In genomic region chr16:75385507-75386152, GRCh38 we compare ENCODE assay signal across 8 cellular contexts. TPM values are rescaled to one million over a fixed set of nuclear protein-coding genes. Genes with fewer than 3 reads are reported as not detected.
DNase-seq lines count a peak whose midpoint lies in the region; ATAC-seq, FAIRE-seq and TF ChIP-seq lines count a peak whose summit lies in the region.

No MANE protein-coding gene starts in this region.

- peaks cover 4% of the 10 kb centered on the region for H3K4me1 ChIP-seq in CD8-positive, alpha-beta T cell (ENCODE audit: insufficient read depth, low read length)
- no peaks in the 10 kb centered on the region for H3K4me1 ChIP-seq in HEK293 (ENCODE audit: control insufficient read depth, insufficient read depth, low read length)
- peaks cover 0 to 39% (median 26%) of the 10 kb centered on the region in 4 donors for H3K4me1 ChIP-seq in tibial artery

- CTCF ChIA-PET in CD8-positive, alpha-beta T cell (lab: Charles Lee) = interaction anchor here (0.6 to 12.2 kb wide), 11 partner anchors 17 to 378 kb away, joined by 3 to 214 read pairs (median 3); partner anchors contain the start of gene ADAT1
- CTCF ChIA-PET in HEK293 (lab: Yijun Ruan, JAX) = interaction anchor here (0.7 to 1.3 kb wide), 13 partner anchors 9 to 237 kb away, joined by 3 to 19 read pairs (median 4); partner anchors contain the start of genes BCAR1 and ZFP1

- no peaks in the 10 kb centered on the region for H3K27me3 Mint-ChIP-seq in CD8-positive, alpha-beta T cell (ENCODE audit: low read depth)
- H3K27me3 Mint-ChIP-seq in brain = no peaks in the 10 kb centered on the region

- FAIRE-seq in islet of Langerhans (lab: Jason Lieb, UNC) = peak; percentile 98

- H3K4me1 Mint-ChIP-seq in CD8-positive, alpha-beta T cell (ENCODE audit: low read depth) = peaks cover 16% of the 10 kb centered on the region
- H3K4me1 Mint-ChIP-seq in brain = peaks cover 22% of the 10 kb centered on the region

- H3K27ac Mint-ChIP-seq in CD8-positive, alpha-beta T cell = no peak overlapping the region
- H3K27ac Mint-ChIP-seq in brain = peak overlapping the region in 2 of 5 experiments; percentile 18 to 48

- TF ChIP-seq CTCF in CD8-positive, alpha-beta T cell (IDR thresholded peaks at IDR 0.05) = peak; percentile 75
- 0 out of 2 replicates have a peak, but pooled peaks have one; percentile 24 for TF ChIP-seq CTCF in HEK293 (tag by site-specific recombination; IDR thresholded peaks at IDR 0.05)
- peak; percentile 84 to 85 for TF ChIP-seq CTCF in brain (conservative IDR thresholded peaks at IDR 0.05)
- peak; percentile 69 to 90 for TF ChIP-seq CTCF in tibial artery (IDR thresholded peaks at IDR 0.05)

- H3K4me3 ChIP-seq in CD8-positive, alpha-beta T cell (ENCODE audit: low read depth, low read length) = no peak overlapping the region
- H3K4me3 ChIP-seq in HEK293 (ENCODE audit: low read depth, low read length) (no peak overlapping the region), tibial artery (no peak overlapping the region)

- no peaks in the 10 kb centered on the region for H3K9me3 ChIP-seq in CD8-positive, alpha-beta T cell (ENCODE audit: low read length)
- H3K9me3 ChIP-seq in HEK293 (ENCODE audit: control insufficient read depth, insufficient read depth, low read depth, low read length) = no peaks in the 10 kb centered on the region
- H3K9me3 ChIP-seq in tibial artery = no peaks in the 10 kb centered on the region

- peak; percentile 26 for ATAC-seq in CD8-positive, alpha-beta T cell

- H3K27ac ChIP-seq in CD8-positive, alpha-beta T cell (ENCODE audit: low read depth, low read length) = no peak overlapping the region
- H3K27ac ChIP-seq in HEK293 (ENCODE audit: extremely low read depth, low read depth, low read length) = no peak overlapping the region
- H3K27ac ChIP-seq in tibial artery = no peak overlapping the region

- peak in 1 of 7 experiments; percentile 5 for DNase-seq in CD8-positive, alpha-beta T cell
- DNase-seq in NCI-H748 (lab: John Stamatoyannopoulos, UW; ENCODE audit: unreplicated experiment) = peak; percentile 37
- DNase-seq in tibial artery = no peak
- DNase-seq in activated effector memory CD4-positive, alpha-beta T cell treated with anti-CD3 and anti-CD28 coated beads, Interleukin-2, amount 50 U/mL, for 16 hours = no peak
- DNase-seq in islet precursor cell = no peak

- intact Hi-C loops in CD8-positive, alpha-beta T cell (cut with DNase I, micrococcal nuclease) = loop anchor here in 1 of 2 experiments (1.0 to 10.0 kb wide), 4 partner anchors 151 to 681 kb away; partner anchors contain the start of gene MLKL
- intact Hi-C loops in tibial artery (cut with DNase I; ENCODE audit: low total_unique reads) = loop anchor here (2.0 kb wide), 1 partner anchor 151 kb away; no protein-coding TSS in a partner anchor

- H3K36me3 ChIP-seq in CD8-positive, alpha-beta T cell (ENCODE audit: insufficient read depth, low read length) = no peaks in the 10 kb centered on the region
- H3K36me3 ChIP-seq in HEK293 (ENCODE audit: control insufficient read depth in 2 of 2, insufficient read depth in 1 of 2, low read length in 2 of 2) (peaks cover 0 to 25% of the 10 kb centered on the region in 2 experiments; a peak in 2 of 3 replicates), tibial artery (peaks cover 0 to 2% (median 0%) of the 10 kb centered on the region in 3 donors)

- no peaks in the 10 kb centered on the region for H3K27me3 ChIP-seq in CD8-positive, alpha-beta T cell (ENCODE audit: insufficient read depth, low read length)
- H3K27me3 ChIP-seq in tibial artery = no peaks in the 10 kb centered on the region

- H3K9me3 Mint-ChIP-seq in CD8-positive, alpha-beta T cell = no peaks in the 10 kb centered on the region
- no peaks in the 10 kb centered on the region for H3K9me3 Mint-ChIP-seq in brain

- no peak overlapping the region for H3K4me3 Mint-ChIP-seq in CD8-positive, alpha-beta T cell
- no peak overlapping the region for H3K4me3 Mint-ChIP-seq in brain

- H3K36me3 Mint-ChIP-seq in CD8-positive, alpha-beta T cell = peaks cover 32% of the 10 kb centered on the region
- H3K36me3 Mint-ChIP-seq in brain = no peaks in the 10 kb centered on the region

- POLR2A ChIA-PET in CD8-positive, alpha-beta T cell (lab: Charles Lee) = interaction anchor here (0.8 to 1.7 kb wide), 2 partner anchors 136 to 152 kb away, joined by 3 to 11 read pairs; no protein-coding TSS in a partner anchor
- POLR2A ChIA-PET in HEK293 (lab: Yijun Ruan, JAX) = interaction anchor here (1.0 kb wide), 3 partner anchors 81 to 186 kb away, joined by 5 read pairs; no protein-coding TSS in a partner anchor

TF ChIP-seq in HEK293, 187 proteins besides CTCF, POLR2A, EP300 and RAD21:
- TF ChIP-seq ZNF654 (tag by site-specific recombination; IDR thresholded peaks at IDR 0.05; ENCODE audit: low read depth) (peak; percentile 64), ZNF335 (tag by site-specific recombination; conservative IDR thresholded peaks at IDR 0.05) (0 out of 2 replicates have a peak, but pooled peaks have one; percentile 7), PRDM6 (tag by site-specific recombination; IDR thresholded peaks at IDR 0.05) (peak; percentile 29), ZNF600 (tag by site-specific recombination; IDR thresholded peaks at IDR 0.05) (0 out of 2 replicates have a peak, but pooled peaks have one; percentile 7), ZNF10 (tag by site-specific recombination; IDR thresholded peaks at IDR 0.05) (peak; percentile 78; the same call in 1 of the 2 replicates), ZBTB20 (tag by site-specific recombination; IDR thresholded peaks at IDR 0.05) (no peak), SP7 (tag by site-specific recombination; IDR thresholded peaks at IDR 0.05) (peak; percentile 33; the same call in 1 of the 2 replicates), ZNF596 (tag by site-specific recombination; IDR thresholded peaks at IDR 0.05) (no peak)
TF ChIP-seq in HEK293: peak in this region for 6.

RNA-seq across cellular contexts. Expression of gene CFDP1, which starts 47.7 kb away (rescaled TPM):
- total RNA-seq in CD8-positive, alpha-beta T cell = 10 to 100 TPM; 18.6 to 20.3 TPM
- 139 TPM for polyA plus RNA-seq in brain (ENCODE audit: insufficient read depth, low read depth, low replicate concordance)

Comparison
In these comparisons a context has a peak if more than half of its experiments do, and no peak if none do; other contexts are left out.
1. CTCF ChIP-seq: peak in every context shown above with its lines; median percentile 84 in brain; 80 in tibial artery; 75 in CD8-positive, alpha-beta T cell; 24 in HEK293.